In the genomic region with DNA sequence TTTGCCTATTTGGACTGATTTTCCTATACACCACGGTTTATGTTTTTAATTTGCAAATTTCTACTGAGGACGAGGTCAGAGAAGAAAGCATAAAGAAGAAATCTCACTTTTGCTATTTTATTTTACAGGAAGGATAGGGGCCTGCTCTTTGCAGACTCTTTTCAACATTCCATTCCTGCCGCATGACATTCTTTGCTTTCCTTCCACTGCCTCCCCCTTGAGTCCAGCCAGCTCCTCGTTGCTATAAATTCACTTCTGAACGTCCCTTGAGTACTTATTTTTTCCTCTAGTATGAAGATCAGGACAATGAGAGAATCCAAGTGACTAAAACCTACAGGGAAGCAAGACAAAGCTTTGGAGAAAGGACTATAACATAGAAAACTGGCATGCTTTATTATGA, we compare ENCODE assay signal across 1 cellular context.
TF ChIP-seq lines count a peak whose summit lies in the region.

No MANE protein-coding gene starts in this region.

TF ChIP-seq in WTC11, 78 proteins besides CTCF, POLR2A, EP300 and RAD21 (continued from another document):
- TF ChIP-seq, protein P1, sequence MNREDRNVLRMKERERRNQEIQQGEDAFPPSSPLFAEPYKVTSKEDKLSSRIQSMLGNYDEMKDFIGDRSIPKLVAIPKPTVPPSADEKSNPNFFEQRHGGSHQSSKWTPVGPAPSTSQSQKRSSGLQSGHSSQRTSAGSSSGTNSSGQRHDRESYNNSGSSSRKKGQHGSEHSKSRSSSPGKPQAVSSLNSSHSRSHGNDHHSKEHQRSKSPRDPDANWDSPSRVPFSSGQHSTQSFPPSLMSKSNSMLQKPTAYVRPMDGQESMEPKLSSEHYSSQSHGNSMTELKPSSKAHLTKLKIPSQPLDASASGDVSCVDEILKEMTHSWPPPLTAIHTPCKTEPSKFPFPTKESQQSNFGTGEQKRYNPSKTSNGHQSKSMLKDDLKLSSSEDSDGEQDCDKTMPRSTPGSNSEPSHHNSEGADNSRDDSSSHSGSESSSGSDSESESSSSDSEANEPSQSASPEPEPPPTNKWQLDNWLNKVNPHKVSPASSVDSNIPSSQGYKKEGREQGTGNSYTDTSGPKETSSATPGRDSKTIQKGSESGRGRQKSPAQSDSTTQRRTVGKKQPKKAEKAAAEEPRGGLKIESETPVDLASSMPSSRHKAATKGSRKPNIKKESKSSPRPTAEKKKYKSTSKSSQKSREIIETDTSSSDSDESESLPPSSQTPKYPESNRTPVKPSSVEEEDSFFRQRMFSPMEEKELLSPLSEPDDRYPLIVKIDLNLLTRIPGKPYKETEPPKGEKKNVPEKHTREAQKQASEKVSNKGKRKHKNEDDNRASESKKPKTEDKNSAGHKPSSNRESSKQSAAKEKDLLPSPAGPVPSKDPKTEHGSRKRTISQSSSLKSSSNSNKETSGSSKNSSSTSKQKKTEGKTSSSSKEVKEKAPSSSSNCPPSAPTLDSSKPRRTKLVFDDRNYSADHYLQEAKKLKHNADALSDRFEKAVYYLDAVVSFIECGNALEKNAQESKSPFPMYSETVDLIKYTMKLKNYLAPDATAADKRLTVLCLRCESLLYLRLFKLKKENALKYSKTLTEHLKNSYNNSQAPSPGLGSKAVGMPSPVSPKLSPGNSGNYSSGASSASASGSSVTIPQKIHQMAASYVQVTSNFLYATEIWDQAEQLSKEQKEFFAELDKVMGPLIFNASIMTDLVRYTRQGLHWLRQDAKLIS (CRISPR knock-in tag; IDR thresholded peaks at IDR 0.05; ENCODE audit: borderline replicate concordance): no peak
- TF ChIP-seq, protein P2, sequence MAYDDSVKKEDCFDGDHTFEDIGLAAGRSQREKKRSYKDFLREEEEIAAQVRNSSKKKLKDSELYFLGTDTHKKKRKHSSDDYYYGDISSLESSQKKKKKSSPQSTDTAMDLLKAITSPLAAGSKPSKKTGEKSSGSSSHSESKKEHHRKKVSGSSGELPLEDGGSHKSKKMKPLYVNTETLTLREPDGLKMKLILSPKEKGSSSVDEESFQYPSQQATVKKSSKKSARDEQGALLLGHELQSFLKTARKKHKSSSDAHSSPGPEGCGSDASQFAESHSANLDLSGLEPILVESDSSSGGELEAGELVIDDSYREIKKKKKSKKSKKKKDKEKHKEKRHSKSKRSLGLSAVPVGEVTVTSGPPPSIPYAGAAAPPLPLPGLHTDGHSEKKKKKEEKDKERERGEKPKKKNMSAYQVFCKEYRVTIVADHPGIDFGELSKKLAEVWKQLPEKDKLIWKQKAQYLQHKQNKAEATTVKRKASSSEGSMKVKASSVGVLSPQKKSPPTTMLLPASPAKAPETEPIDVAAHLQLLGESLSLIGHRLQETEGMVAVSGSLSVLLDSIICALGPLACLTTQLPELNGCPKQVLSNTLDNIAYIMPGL (CRISPR knock-in tag; IDR thresholded peaks at IDR 0.05): no peak
